In the genomic region with DNA sequence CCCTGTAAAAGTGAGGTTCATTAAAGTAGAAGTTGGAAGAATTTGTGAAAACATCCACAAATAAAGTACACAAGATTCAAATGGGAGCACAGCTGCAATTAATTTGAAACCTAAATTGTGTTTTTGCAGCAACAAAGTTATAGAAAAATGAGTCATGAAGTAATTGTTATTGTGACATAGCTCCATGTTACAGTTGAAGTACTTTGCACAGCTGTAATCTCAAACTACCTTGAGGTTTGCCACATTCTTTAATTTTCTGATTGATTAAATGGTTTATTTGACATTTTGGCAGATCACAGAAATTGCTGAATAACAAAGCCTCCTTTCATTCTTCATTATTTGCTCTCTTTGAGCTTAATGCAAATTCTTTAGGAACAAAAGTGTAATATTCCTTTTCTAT, we compare ENCODE assay signal across 29 cellular contexts.
"Had no signal": no experiment of that assay in that cellular context is flagged by ENCODE, and none has a peak within 500 bp of the region (broad histone marks: within the 10 kb centered on the region; RNA-seq: fewer than 3 reads in every experiment).

No MANE protein-coding gene starts in this region.

- H3K4me1 Mint-ChIP-seq: activated CD4-positive, alpha-beta memory T cell treated with anti-CD3 and anti-CD28 coated beads, Interleukin-2, amount 10 ng/mL, durations not matched to agents 7 days and 5 days; activated CD4-positive, alpha-beta T cell treated with anti-CD3 and anti-CD28 coated beads for 36 hours; activated naive CD4-positive, alpha-beta T cell treated with anti-CD3 and anti-CD28 coated beads, Interleukin-2, amount 10 ng/mL, durations not matched to agents 7 days and 5 days; activated naive CD8-positive, alpha-beta T cell treated with anti-CD3 and anti-CD28 coated beads for 36 hours had no signal

- H3K9ac ChIP-seq: KMS-11 had no signal

- H3K36me3 ChIP-seq: breast epithelium, MG63, Peyer's patch, SJSA1, WERI-Rb-1 had no signal

- H3K27me3 ChIP-seq: breast epithelium, MG63, Peyer's patch, SJSA1 had no signal

- DNase-seq: activated CD4-positive, alpha-beta memory T cell treated with anti-CD3 and anti-CD28 coated beads, Interleukin-2, amount 10 ng/mL, durations not matched to agents 7 days and 5 days; activated CD4-positive, alpha-beta T cell treated with anti-CD3 and anti-CD28 coated beads for 36 hours; activated CD4-positive, alpha-beta T cell treated with anti-CD3 and anti-CD28 coated beads, Interleukin-2, amount 50 U/mL, for 1 hour; activated gamma-delta T cell treated with Interleukin-2 at 50 U/mL for 16 hours; activated naive CD4-positive, alpha-beta T cell treated with anti-CD3 and anti-CD28 coated beads, Interleukin-2, amount 10 ng/mL, durations not matched to agents 7 days and 5 days; activated naive CD8-positive, alpha-beta T cell treated with anti-CD3 and anti-CD28 coated beads for 36 hours; activated T-cell treated with anti-CD3 and anti-CD28 coated beads for 4 hours; activated T-cell treated with anti-CD3 and anti-CD28 coated beads, Interleukin-2, amount 50 U/mL, for 48 hours; anterior cingulate cortex; central memory CD4-positive, alpha-beta T cell; MG63; MV-4-11; NCI-H1092 treated with DMSO at 0.1 percent for 48 hours; NCI-H1436; NCI-H1694 treated with DMSO at 0.1 percent for 48 hours; NCI-H2029 treated with DMSO at 0.1 percent for 48 hours; NCI-H345; NCI-H510A; NCI-H526 treated with DMSO at 0.1 percent for 48 hours; NCI-H82; Peyer's patch; SHP77; T-helper 1 cell; WERI-Rb-1 had no signal

- H3K9me3 ChIP-seq: breast epithelium, MG63, Peyer's patch, SJSA1 had no signal

- H3K4me2 ChIP-seq: KMS-11 had no signal

- H3K4me3 ChIP-seq: breast epithelium, MG63, Peyer's patch, SJSA1 had no signal

- H3K27ac Mint-ChIP-seq: activated CD4-positive, alpha-beta memory T cell treated with anti-CD3 and anti-CD28 coated beads, Interleukin-2, amount 10 ng/mL, durations not matched to agents 7 days and 5 days; activated CD4-positive, alpha-beta T cell treated with anti-CD3 and anti-CD28 coated beads for 36 hours; activated naive CD4-positive, alpha-beta T cell treated with anti-CD3 and anti-CD28 coated beads, Interleukin-2, amount 10 ng/mL, durations not matched to agents 7 days and 5 days; activated naive CD8-positive, alpha-beta T cell treated with anti-CD3 and anti-CD28 coated beads for 36 hours; activated T-helper 2 cell treated with anti-CD3 and anti-CD28 coated beads, Interferon-gamma antibody, Interleukin-2, Interleukin-4, amounts not matched to agents 10 μg/mL and 5 μg/mL and 100 μg/mL, durations not matched to agents 14 hours and 24 hours and 36 hours had no signal

- H3K27ac ChIP-seq: breast epithelium, KMS-11, Peyer's patch, RWPE1, SJSA1, WERI-Rb-1 had no signal

- H3K4me1 ChIP-seq: breast epithelium, Peyer's patch had no signal

- H3K9me3 Mint-ChIP-seq: activated CD4-positive, alpha-beta memory T cell treated with anti-CD3 and anti-CD28 coated beads, Interleukin-2, amount 10 ng/mL, durations not matched to agents 7 days and 5 days; activated naive CD4-positive, alpha-beta T cell treated with anti-CD3 and anti-CD28 coated beads, Interleukin-2, amount 10 ng/mL, durations not matched to agents 7 days and 5 days; activated naive CD8-positive, alpha-beta T cell treated with anti-CD3 and anti-CD28 coated beads for 36 hours; activated T-helper 2 cell treated with anti-CD3 and anti-CD28 coated beads, Interferon-gamma antibody, Interleukin-2, Interleukin-4, amounts not matched to agents 10 μg/mL and 5 μg/mL and 100 μg/mL, durations not matched to agents 14 hours and 24 hours and 36 hours had no signal

- H3K4me3 Mint-ChIP-seq: activated CD4-positive, alpha-beta memory T cell treated with anti-CD3 and anti-CD28 coated beads, Interleukin-2, amount 10 ng/mL, durations not matched to agents 7 days and 5 days; activated CD4-positive, alpha-beta T cell treated with anti-CD3 and anti-CD28 coated beads for 36 hours; activated naive CD4-positive, alpha-beta T cell treated with anti-CD3 and anti-CD28 coated beads, Interleukin-2, amount 10 ng/mL, durations not matched to agents 7 days and 5 days; activated naive CD8-positive, alpha-beta T cell treated with anti-CD3 and anti-CD28 coated beads for 36 hours had no signal

- H3K27me3 Mint-ChIP-seq: activated CD4-positive, alpha-beta memory T cell treated with anti-CD3 and anti-CD28 coated beads, Interleukin-2, amount 10 ng/mL, durations not matched to agents 7 days and 5 days; activated CD4-positive, alpha-beta T cell treated with anti-CD3 and anti-CD28 coated beads for 36 hours; activated naive CD4-positive, alpha-beta T cell treated with anti-CD3 and anti-CD28 coated beads, Interleukin-2, amount 10 ng/mL, durations not matched to agents 7 days and 5 days; activated naive CD8-positive, alpha-beta T cell treated with anti-CD3 and anti-CD28 coated beads for 36 hours had no signal

- ATAC-seq: activated CD4-positive, alpha-beta T cell treated with anti-CD3 and anti-CD28 coated beads for 36 hours had no signal

- H3K36me3 Mint-ChIP-seq: activated naive CD4-positive, alpha-beta T cell treated with anti-CD3 and anti-CD28 coated beads, Interleukin-2, amount 10 ng/mL, durations not matched to agents 7 days and 5 days; activated naive CD8-positive, alpha-beta T cell treated with anti-CD3 and anti-CD28 coated beads for 36 hours had no signal
